12 cellular contexts compared by ENCODE assay signal in genomic region chr11:119218141-119218878, GRCh38. TPM values are rescaled to one million over a fixed set of nuclear protein-coding genes. Genes with fewer than 3 reads are reported as not detected.
DNase-seq lines count a peak whose midpoint lies in the region; ATAC-seq and TF ChIP-seq lines count a peak whose summit lies in the region.
"Had no signal": no experiment of that assay in that cellular context is flagged by ENCODE, and none has a peak within 500 bp of the region (broad histone marks: within the 10 kb centered on the region; RNA-seq: fewer than 3 reads in every experiment).

No MANE protein-coding gene starts in this region.

- no peak overlapping the region for H2AFZ ChIP-seq in OCI-LY7 (ENCODE audit: low read length)

- intact Hi-C loops in OCI-LY7 (cut with micrococcal nuclease; ENCODE audit: unreplicated experiment) = no loop called here

- POLR2A ChIA-PET in OCI-LY7 (lab: Charles Lee) = interaction anchor here (0.5 to 0.9 kb wide), 2 partner anchors 11 to 42 kb away, joined by 3 to 6 read pairs; no protein-coding TSS in a partner anchor

- no peak overlapping the region for H3K4me2 ChIP-seq in OCI-LY7 (ENCODE audit: low read length)

- H3K27me3 ChIP-seq in endodermal cell (ENCODE audit: control insufficient read depth, insufficient read depth, low read length, poor library complexity, severe bottlenecking) = no peaks in the 10 kb centered on the region

- H3K4me3 Mint-ChIP-seq in endodermal cell = no peak overlapping the region
- H3K4me3 Mint-ChIP-seq: central memory CD8-positive, alpha-beta T cell; immature natural killer cell had no signal

- peaks cover 88% of the 10 kb centered on the region for H3K79me2 ChIP-seq in OCI-LY7 (ENCODE audit: insufficient read depth, low read depth, low read length)

- TSS peak; percentile 4 for BruUV-seq in OCI-LY7 (replicated peaks; lab: Mats Ljungman, UMichigan)

- no peaks in the 10 kb centered on the region for H3K4me1 Mint-ChIP-seq in endodermal cell

- CTCF ChIA-PET in OCI-LY7 (lab: Charles Lee; ENCODE audit: unreplicated experiment) = no interaction called here

- peak; percentile 100 for ATAC-seq in activated naive CD4-positive, alpha-beta T cell treated with anti-CD3 and anti-CD28 coated beads, Interleukin-2, amount 50 U/mL, for 72 hours
- ATAC-seq in stimulated activated naive CD8-positive, alpha-beta T cell treated with anti-CD3 and anti-CD28 coated beads, Interleukin-15, Interleukin-2, amounts not matched to agents 100 U/mL and 50 U/mL, for 24 hours = peak; percentile 100
- ATAC-seq in GM21360 (IDR thresholded peaks at IDR 0.05; ENCODE audit: unreplicated experiment) = no peak

- H3K4me1 ChIP-seq in OCI-LY7 (ENCODE audit: insufficient read depth, low read length, poor library complexity, severe bottlenecking) = no peaks in the 10 kb centered on the region
- no peaks in the 10 kb centered on the region for H3K4me1 ChIP-seq in endodermal cell (ENCODE audit: control insufficient read depth, insufficient read depth, low read length)

- no peaks in the 10 kb centered on the region for H3K9me2 ChIP-seq in OCI-LY7 (ENCODE audit: insufficient read depth, low read length)

- peaks cover 13% of the 10 kb centered on the region for H3K36me3 ChIP-seq in OCI-LY7 (ENCODE audit: insufficient read depth, low read length)
- H3K36me3 ChIP-seq in endodermal cell (ENCODE audit: control insufficient read depth, insufficient read depth, low read length) = no peaks in the 10 kb centered on the region

- H3K9ac ChIP-seq in endodermal cell (ENCODE audit: extremely low read depth, low read length, poor library complexity, severe bottlenecking) = no peak overlapping the region

- H3K9me3 ChIP-seq in OCI-LY7 (ENCODE audit: low read length) (no peaks in the 10 kb centered on the region), endodermal cell (ENCODE audit: control insufficient read depth, low read length) (no peaks in the 10 kb centered on the region)

- WGBS in endodermal cell (ENCODE audit: insufficient coverage in 1 of 2, insufficient read length in 1 of 2), 2 experiments = 97 to 98% methylated on average over 3 to 8 of the region's 8 CpGs

- H3K27ac Mint-ChIP-seq in activated naive CD4-positive, alpha-beta T cell treated with anti-CD3 and anti-CD28 coated beads, Interleukin-2, amount 50 U/mL, for 72 hours = peak overlapping the region; percentile 12 to 82
- H3K27ac Mint-ChIP-seq in endodermal cell = no peak overlapping the region
- H3K27ac Mint-ChIP-seq: immature natural killer cell had no signal

- H3K27me3 Mint-ChIP-seq in endodermal cell (ENCODE audit: insufficient read depth) = no peaks in the 10 kb centered on the region
- H3K27me3 Mint-ChIP-seq: central memory CD8-positive, alpha-beta T cell had no signal

- DNase-seq in activated naive CD4-positive, alpha-beta T cell treated with anti-CD3 and anti-CD28 coated beads, Interleukin-2, amount 50 U/mL, for 72 hours (ENCODE audit: low spot score in 2 of 2) = no peak
- DNase-seq in activated naive CD4-positive, alpha-beta T cell (lab: John Stamatoyannopoulos, UW) = no peak
- DNase-seq in OCI-LY7 (ENCODE audit: low spot score) (no peak), endodermal cell (peak; percentile 2), COR-L47 (lab: John Stamatoyannopoulos, UW) (no peak), epidermal melanocyte (ENCODE audit: insufficient read length, low spot score) (no peak)
- no peak for DNase-seq in stimulated activated naive CD8-positive, alpha-beta T cell treated with anti-CD3 and anti-CD28 coated beads, Interleukin-15, Interleukin-2, amounts not matched to agents 100 U/mL and 50 U/mL, for 24 hours
- DNase-seq: immature natural killer cell, NCI-H345 had no signal

- H3K9me3 Mint-ChIP-seq in activated naive CD4-positive, alpha-beta T cell treated with anti-CD3 and anti-CD28 coated beads, Interleukin-2, amount 50 U/mL, for 72 hours = no peaks in the 10 kb centered on the region
- H3K9me3 Mint-ChIP-seq in endodermal cell = no peaks in the 10 kb centered on the region
- H3K9me3 Mint-ChIP-seq: central memory CD8-positive, alpha-beta T cell; immature natural killer cell had no signal

- peaks cover 0 to 4% of the 10 kb centered on the region in 2 donors for H3K36me3 Mint-ChIP-seq in activated naive CD4-positive, alpha-beta T cell treated with anti-CD3 and anti-CD28 coated beads, Interleukin-2, amount 50 U/mL, for 72 hours
- peaks cover 2% of the 10 kb centered on the region for H3K36me3 Mint-ChIP-seq in endodermal cell (ENCODE audit: low read depth)
- H3K36me3 Mint-ChIP-seq: immature natural killer cell had no signal

- peaks cover 5% of the 10 kb centered on the region; the same call in 1 of the 2 replicates for H4K20me1 ChIP-seq in OCI-LY7 (ENCODE audit: insufficient read depth, low read length)

- H3K27ac ChIP-seq in OCI-LY7 (ENCODE audit: low read depth, low read length, poor library complexity, severe bottlenecking) (no peak overlapping the region), endodermal cell (ENCODE audit: low read depth, low read length) (no peak overlapping the region)

- no peak for TF ChIP-seq CTCF in OCI-LY7 (conservative IDR thresholded peaks at IDR 0.05; ENCODE audit: low read length)
- TF ChIP-seq CTCF in endodermal cell (conservative IDR thresholded peaks at IDR 0.05) = no peak

- H3K4me3 ChIP-seq in OCI-LY7 (ENCODE audit: low read depth, low read length, poor library complexity, severe bottlenecking) (no peak overlapping the region), endodermal cell (ENCODE audit: low read length) (no peak overlapping the region)

RNA-seq across cellular contexts. Expression of gene CBL, which starts 12.2 kb away (rescaled TPM):
- 10 to 100 TPM; 32.3 to 50.0 TPM for total RNA-seq in activated naive CD4-positive, alpha-beta T cell treated with anti-CD3 and anti-CD28 coated beads, Interleukin-2, amount 50 U/mL, for 72 hours
- 19.1 and 19.2 TPM in 2 replicates for total RNA-seq in OCI-LY7 (2014; rRNA removed; shearing (Covaris generic))
- total RNA-seq in OCI-LY7 (2022) (58.9 and 59.1 TPM in 2 replicates), endodermal cell (10 to 100 TPM; 40.3 to 52.7 TPM)
- polyA plus RNA-seq in endodermal cell (2013, experiment 1 of 2) = 25.1 TPM
- polyA plus RNA-seq in endodermal cell (2013, experiment 2 of 2) = 24.6 TPM

RNA-seq across cellular contexts. Expression of gene NHERF4, which starts 33.0 kb away (rescaled TPM):
- total RNA-seq in activated naive CD4-positive, alpha-beta T cell treated with anti-CD3 and anti-CD28 coated beads, Interleukin-2, amount 50 U/mL, for 72 hours = under 1 TPM; 0.23 to 0.30 TPM
- total RNA-seq in OCI-LY7 (2014; rRNA removed; shearing (Covaris generic)) = not detected in 2 replicates
- not detected in 2 replicates for total RNA-seq in OCI-LY7 (2022)
- under 1 TPM; 0.11 to 0.97 TPM for total RNA-seq in endodermal cell
- not detected for polyA plus RNA-seq in endodermal cell (2013, experiment 1 of 2)
- 0.17 TPM for polyA plus RNA-seq in endodermal cell (2013, experiment 2 of 2)
- total RNA-seq: temporal lobe had no signal

RNA-seq across cellular contexts. Expression of gene NLRX1, which starts 49.8 kb away (rescaled TPM):
- total RNA-seq in activated naive CD4-positive, alpha-beta T cell treated with anti-CD3 and anti-CD28 coated beads, Interleukin-2, amount 50 U/mL, for 72 hours = 10 to 100 TPM; 13.5 to 21.8 TPM
- total RNA-seq in OCI-LY7 (2014; rRNA removed; shearing (Covaris generic)) = 2.1 and 2.8 TPM in 2 replicates
- total RNA-seq in OCI-LY7 (2022) (8.8 and 10.6 TPM in 2 replicates), endodermal cell (10 to 100 TPM; 21.8 to 29.6 TPM)
- polyA plus RNA-seq in endodermal cell (2013, experiment 1 of 2) = 11.7 TPM
- polyA plus RNA-seq in endodermal cell (2013, experiment 2 of 2) = 9.7 TPM
